In the genomic region with DNA sequence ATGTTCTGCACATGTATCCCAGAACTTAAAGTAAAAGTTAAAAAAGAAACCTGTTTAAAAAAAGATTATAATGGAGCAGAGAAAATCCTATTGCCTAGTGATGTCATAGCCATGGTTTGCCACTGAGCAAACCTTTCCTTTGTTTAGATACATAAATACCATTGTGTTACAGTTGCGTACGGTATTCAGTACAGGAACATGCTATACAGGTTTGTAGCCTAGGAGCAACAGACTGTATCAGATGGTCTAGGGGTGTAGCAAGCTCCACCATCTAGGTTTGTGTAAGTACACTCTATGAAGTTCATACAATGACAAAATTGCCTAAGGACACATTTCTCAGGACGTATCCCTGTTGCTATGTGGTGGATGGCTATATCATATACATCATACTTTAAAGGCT, we compare ENCODE assay signal across 21 cellular contexts. TPM values are rescaled to one million over a fixed set of nuclear protein-coding genes. Genes with fewer than 3 reads are reported as not detected.
DNase-seq lines count a peak whose midpoint lies in the region; ATAC-seq and TF ChIP-seq lines count a peak whose summit lies in the region.
"Had no signal": no experiment of that assay in that cellular context is flagged by ENCODE, and none has a peak within 500 bp of the region (broad histone marks: within the 10 kb centered on the region; RNA-seq: fewer than 3 reads in every experiment).

No MANE protein-coding gene starts in this region.

- H3K79me2 ChIP-seq in SK-N-SH (ENCODE audit: insufficient read depth) (no peaks in the 10 kb centered on the region), OCI-LY7 (ENCODE audit: insufficient read depth, low read depth, low read length) (no peaks in the 10 kb centered on the region), trophoblast cell (ENCODE audit: control insufficient read depth, insufficient read depth, low read length, poor library complexity) (no peaks in the 10 kb centered on the region)

- TF ChIP-seq RAD21 in SK-N-SH (IDR thresholded peaks at IDR 0.05; ENCODE audit: low read length) = no peak

- WGBS in SK-N-SH (ENCODE audit: low lambda C conversion rate) = 69% methylated on average over 3 of the region's 3 CpGs
- no CpG with 5 or more reads among the region's 3 CpGs for WGBS in trophoblast cell (ENCODE audit: extremely low coverage, insufficient coverage, insufficient read length)

- no peak overlapping the region for H3K4ac ChIP-seq in trophoblast cell (ENCODE audit: low read depth, low read length)

- H2BK5ac ChIP-seq in trophoblast cell (ENCODE audit: low read depth, low read length, poor library complexity) = no peak overlapping the region

- intact Hi-C loops in OCI-LY7 (cut with micrococcal nuclease; ENCODE audit: unreplicated experiment) = no loop called here

- no peak for TF ChIP-seq EP300 in SK-N-SH (IDR thresholded peaks at IDR 0.05; ENCODE audit: borderline replicate concordance in 1 of 2, low read depth in 1 of 2, low read length in 1 of 2)

- no peaks in the 10 kb centered on the region for H4K20me1 ChIP-seq in SK-N-SH (ENCODE audit: insufficient read depth)
- H4K20me1 ChIP-seq in OCI-LY7 (ENCODE audit: insufficient read depth, low read length) = no peaks in the 10 kb centered on the region
- H4K20me1 ChIP-seq: BLaER1 had no signal

- CTCF ChIA-PET in SK-N-SH (lab: Yijun Ruan, JAX) = interaction anchor here (1.0 kb wide), 1 partner anchor 26 kb away, joined by 3 read pairs; no protein-coding TSS in a partner anchor
- CTCF ChIA-PET in OCI-LY7 (lab: Charles Lee; ENCODE audit: unreplicated experiment) = no interaction called here

- H3F3A ChIP-seq in SK-N-SH (replicated peaks; ENCODE audit: insufficient read depth) = no peaks in the 10 kb centered on the region

- H2AFZ ChIP-seq in SK-N-SH (ENCODE audit: low read depth) = no peak overlapping the region
- no peak overlapping the region for H2AFZ ChIP-seq in OCI-LY7 (ENCODE audit: low read length)
- H2AFZ ChIP-seq in trophoblast cell (ENCODE audit: insufficient read depth, low read length, poor library complexity) = no peak overlapping the region

- no peak overlapping the region for H4K8ac ChIP-seq in trophoblast cell (ENCODE audit: low read depth, low read length)

- H4K12ac ChIP-seq in trophoblast cell (ENCODE audit: low read depth, low read length) = no peak overlapping the region

- no peak for TF ChIP-seq CTCF in SK-N-SH (IDR thresholded peaks at IDR 0.05)
- no peak for TF ChIP-seq CTCF in OCI-LY7 (conservative IDR thresholded peaks at IDR 0.05; ENCODE audit: low read length)
- no peak for TF ChIP-seq CTCF in epithelial cell of esophagus (IDR thresholded peaks at IDR 0.05; ENCODE audit: insufficient read depth, low read depth, low read length, missing control alignments)

- no peak overlapping the region for H4K91ac ChIP-seq in trophoblast cell (ENCODE audit: low read depth, low read length)

- H3K36me3 ChIP-seq in SK-N-SH (replicated peaks in 1 of 2; ENCODE audit: control insufficient read depth in 1 of 2, insufficient read depth in 2 of 2, low read length in 1 of 2) (no peaks in the 10 kb centered on the region), OCI-LY7 (ENCODE audit: insufficient read depth, low read length) (no peaks in the 10 kb centered on the region), trophoblast cell (ENCODE audit: control insufficient read depth in 1 of 2, insufficient read depth in 2 of 2, low read length in 2 of 2) (no peaks in the 10 kb centered on the region)
- H3K36me3 ChIP-seq: BE2C, BLaER1 had no signal

- H3K18ac ChIP-seq in trophoblast cell (ENCODE audit: low read length) = no peak overlapping the region

- no peak for ATAC-seq in SK-N-SH treated with all-trans-retinoic acid at 6 μM for 48 hours
- ATAC-seq: GM12878 had no signal

- TSS peak; percentile 26 for BruUV-seq in OCI-LY7 (replicated peaks; lab: Mats Ljungman, UMichigan)

- no peak overlapping the region for H3K9ac ChIP-seq in SK-N-SH
- H3K9ac ChIP-seq in trophoblast cell (ENCODE audit: low read length) = no peak overlapping the region
- H3K9ac ChIP-seq: BLaER1 had no signal

- H2BK120ac ChIP-seq in trophoblast cell (ENCODE audit: insufficient read depth, low read length, poor library complexity) = no peak overlapping the region

- DNase-seq in SK-N-SH (peak; percentile 10), OCI-LY7 (ENCODE audit: low spot score) (no peak), epithelial cell of esophagus (ENCODE audit: low read depth) (peak; percentile 41), trophoblast cell (peak; percentile 54 to 86), NCI-H69 (lab: John Stamatoyannopoulos, UW) (no peak), nucleus accumbens (lab: John Stamatoyannopoulos, UW) (no peak), DMS79 treated with DMSO at 0.1 percent for 48 hours (lab: John Stamatoyannopoulos, UW) (no peak)
- DNase-seq: 8988T; ACHN; BE2C; C1 segment of cervical spinal cord; Caco-2; Calu3; CD4-positive, alpha-beta memory T cell; CD4-positive, CD25-positive, alpha-beta regulatory T cell; DND-41; EL; GDM1 had no signal

- H3K27me3 ChIP-seq in SK-N-SH (ENCODE audit: insufficient read depth) = no peaks in the 10 kb centered on the region
- H3K27me3 ChIP-seq in trophoblast cell (ENCODE audit: insufficient read depth, low read length) = no peaks in the 10 kb centered on the region
- H3K27me3 ChIP-seq: BE2C, BLaER1 had no signal

- H3K4me2 ChIP-seq in SK-N-SH (no peak overlapping the region), OCI-LY7 (ENCODE audit: low read length) (no peak overlapping the region), trophoblast cell (ENCODE audit: low read length) (no peak overlapping the region)
- H3K4me2 ChIP-seq: BLaER1 had no signal

- H3K9me2 ChIP-seq in SK-N-SH (no peaks in the 10 kb centered on the region), OCI-LY7 (ENCODE audit: insufficient read depth, low read length) (no peaks in the 10 kb centered on the region)

- POLR2A ChIA-PET in SK-N-SH (lab: Yijun Ruan, JAX) (interaction anchor here (1.1 kb wide), 1 partner anchor 12 kb away, joined by 4 read pairs; no protein-coding TSS in a partner anchor), OCI-LY7 (lab: Charles Lee) (no interaction called here)

- H3K27ac ChIP-seq in SK-N-SH (ENCODE audit: low read depth in 2 of 2, low read length in 1 of 2) (no peak overlapping the region), OCI-LY7 (ENCODE audit: low read depth, low read length, poor library complexity, severe bottlenecking) (no peak overlapping the region), trophoblast cell (ENCODE audit: low read depth, low read length) (no peak overlapping the region)
- H3K27ac ChIP-seq: BLaER1 had no signal

- no peak overlapping the region for H3K23ac ChIP-seq in trophoblast cell (ENCODE audit: low read length)

- H3K4me3 ChIP-seq in SK-N-SH (ENCODE audit: low read depth in 2 of 2, low read length in 1 of 2) = no peak overlapping the region
- H3K4me3 ChIP-seq in OCI-LY7 (ENCODE audit: low read depth, low read length, poor library complexity, severe bottlenecking) = no peak overlapping the region
- H3K4me3 ChIP-seq in epithelial cell of esophagus (ENCODE audit: low read length) = no peak overlapping the region
- no peak overlapping the region for H3K4me3 ChIP-seq in trophoblast cell (ENCODE audit: low read depth, low read length)
- H3K4me3 ChIP-seq: BLaER1, GM12878 had no signal

- no peaks in the 10 kb centered on the region for H3K4me1 ChIP-seq in SK-N-SH (ENCODE audit: control insufficient read depth in 1 of 2, insufficient read depth in 2 of 2, low read depth in 1 of 2, low read length in 1 of 2)
- H3K4me1 ChIP-seq in OCI-LY7 (ENCODE audit: insufficient read depth, low read length, poor library complexity, severe bottlenecking) = no peaks in the 10 kb centered on the region
- no peaks in the 10 kb centered on the region for H3K4me1 ChIP-seq in trophoblast cell (ENCODE audit: control insufficient read depth in 1 of 2, insufficient read depth in 2 of 2, low read length in 2 of 2)
- H3K4me1 ChIP-seq: BLaER1, Caco-2 had no signal

- H3K79me1 ChIP-seq in trophoblast cell (ENCODE audit: low read length) = no peaks in the 10 kb centered on the region

- H3K9me3 ChIP-seq in SK-N-SH = no peaks in the 10 kb centered on the region
- no peaks in the 10 kb centered on the region for H3K9me3 ChIP-seq in OCI-LY7 (ENCODE audit: low read length)
- no peaks in the 10 kb centered on the region for H3K9me3 ChIP-seq in trophoblast cell (ENCODE audit: insufficient read depth, low read depth, low read length)
- H3K9me3 ChIP-seq: BE2C, Caco-2 had no signal

- H3K14ac ChIP-seq in trophoblast cell (ENCODE audit: low read length) = no peak overlapping the region

- H2BK12ac ChIP-seq in trophoblast cell (ENCODE audit: low read length) = no peak overlapping the region

- no peak overlapping the region for H2AK5ac ChIP-seq in trophoblast cell (ENCODE audit: low read length)

TF ChIP-seq in SK-N-SH, 30 proteins besides CTCF, POLR2A, EP300 and RAD21 (continues in another document):
- TF ChIP-seq POLR2AphosphoS5 (IDR thresholded peaks at IDR 0.05; ENCODE audit: low read depth, low read length) = no peak
- TF ChIP-seq NRF1 (IDR thresholded peaks at IDR 0.05; ENCODE audit: low read depth, low read length) = no peak
- TF ChIP-seq, protein P1, sequence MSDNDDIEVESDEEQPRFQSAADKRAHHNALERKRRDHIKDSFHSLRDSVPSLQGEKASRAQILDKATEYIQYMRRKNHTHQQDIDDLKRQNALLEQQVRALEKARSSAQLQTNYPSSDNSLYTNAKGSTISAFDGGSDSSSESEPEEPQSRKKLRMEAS (IDR thresholded peaks at IDR 0.05; ENCODE audit: low read depth) = no peak

TF ChIP-seq in SK-N-SH treated with all-trans-retinoic acid at 6 μM for 48 hours, 23 proteins besides CTCF, POLR2A, EP300 and RAD21 (continues in another document):
- TF ChIP-seq OSR1 (CRISPR knock-in tag; IDR thresholded peaks at IDR 0.05) (no peak), ARNTL (CRISPR knock-in tag; IDR thresholded peaks at IDR 0.05; ENCODE audit: borderline replicate concordance, low read depth) (no peak), GLIS3 (CRISPR knock-in tag; IDR thresholded peaks at IDR 0.05) (no peak), ESRRG (CRISPR knock-in tag; IDR thresholded peaks at IDR 0.05) (no peak)

RNA-seq across cellular contexts. Expression of gene ICA1L, which starts 13.0 kb away (rescaled TPM):
- polyA plus RNA-seq in SK-N-SH (2012; rRNA removed) = 3.7 and 5.9 TPM in 2 replicates
- polyA plus RNA-seq in SK-N-SH (2012; cell fraction: cytosol; rRNA removed) = 3.9 and 4.1 TPM in 2 replicates
- polyA plus RNA-seq in SK-N-SH (2012; cell fraction: nucleus; rRNA removed) = 11.5 and 20.8 TPM in 2 replicates
- 3.8 and 5.2 TPM in 2 replicates for total RNA-seq in OCI-LY7 (2014; rRNA removed; shearing (Covaris generic))
- total RNA-seq in OCI-LY7 (2022) = 11.1 and 12.0 TPM in 2 replicates
- polyA plus RNA-seq in trophoblast cell (2013) = 0.83 and 0.85 TPM in 2 replicates

RNA-seq across cellular contexts. Expression of gene WDR12, which starts 52.9 kb away (rescaled TPM):
- polyA plus RNA-seq in SK-N-SH (2012; rRNA removed) = 21.2 and 41.0 TPM in 2 replicates
- 38.0 and 46.9 TPM in 2 replicates for polyA plus RNA-seq in SK-N-SH (2012; cell fraction: cytosol; rRNA removed)
- 18.8 and 49.4 TPM in 2 replicates for polyA plus RNA-seq in SK-N-SH (2012; cell fraction: nucleus; rRNA removed)
- total RNA-seq in OCI-LY7 (2014; rRNA removed; shearing (Covaris generic)) = 38.4 and 54.1 TPM in 2 replicates
- total RNA-seq in OCI-LY7 (2022) = 82.2 and 91.4 TPM in 2 replicates
- polyA plus RNA-seq in trophoblast cell (2013) = 28.5 and 29.2 TPM in 2 replicates

RNA-seq across cellular contexts. Expression of gene CARF, which starts 53.5 kb away (rescaled TPM):
- polyA plus RNA-seq in SK-N-SH (2012; rRNA removed) = 4.6 and 8.3 TPM in 2 replicates
- polyA plus RNA-seq in SK-N-SH (2012; cell fraction: cytosol; rRNA removed) = 5.1 and 5.9 TPM in 2 replicates
- polyA plus RNA-seq in SK-N-SH (2012; cell fraction: nucleus; rRNA removed) = 9.4 and 21.3 TPM in 2 replicates
- total RNA-seq in OCI-LY7 (2014; rRNA removed; shearing (Covaris generic)) = 12.5 and 14.7 TPM in 2 replicates
- total RNA-seq in OCI-LY7 (2022) = 17.5 and 21.4 TPM in 2 replicates
- 2.9 and 3.0 TPM in 2 replicates for polyA plus RNA-seq in trophoblast cell (2013)

Comparison
In these comparisons a context has a peak if more than half of its experiments do, and no peak if none do; other contexts are left out.
1. DNase-seq: peak in SK-N-SH (single experiment), epithelial cell of esophagus (single experiment) and trophoblast cell (2 of 2); none in OCI-LY7 (single experiment), NCI-H69 (single experiment), nucleus accumbens (0 of 56) and DMS79 treated with DMSO at 0.1 percent for 48 hours (single experiment).